In the genomic region with DNA sequence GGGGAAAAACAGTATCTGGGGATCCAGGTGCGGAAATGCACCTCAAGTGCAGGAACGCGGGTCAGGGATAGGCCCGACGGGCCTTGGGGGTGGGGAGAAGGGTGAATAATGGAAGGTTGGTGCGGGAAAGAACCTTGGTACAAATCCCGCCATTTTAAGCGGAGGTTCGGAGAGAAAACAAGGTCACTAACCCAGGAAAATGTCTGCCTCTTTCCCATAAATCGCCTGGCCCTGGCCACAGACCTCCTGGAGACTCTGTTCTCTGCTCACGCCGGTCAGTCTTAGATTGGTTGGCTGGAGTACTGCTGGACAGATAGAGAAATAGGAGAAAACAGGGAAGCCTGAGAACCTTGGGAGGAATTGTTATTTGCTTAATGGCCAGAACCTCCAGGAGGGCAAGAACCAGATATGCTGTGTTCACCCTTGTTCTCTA, we compare ENCODE assay signal across 8 cellular contexts. TPM values are rescaled to one million over a fixed set of nuclear protein-coding genes. Genes with fewer than 3 reads are reported as not detected.
DNase-seq lines count a peak whose midpoint lies in the region; ATAC-seq, FAIRE-seq and TF ChIP-seq lines count a peak whose summit lies in the region.

No MANE protein-coding gene starts in this region.

- H3K4me3 ChIP-seq in BE2C (ENCODE audit: low read depth, low read length), result peak overlapping the region; percentile 54
- peak overlapping the region; percentile 94; the same call in 1 of the 2 replicates for H3K4me3 ChIP-seq in Karpas-422 (ENCODE audit: low read length)
- peak overlapping the region; percentile 66; the same call in 1 of the 2 replicates for H3K4me3 ChIP-seq in GM12878
- H3K4me3 ChIP-seq in HepG2 (replicated peaks in 1 of 3; ENCODE audit: insufficient read depth in 1 of 3, low read depth in 2 of 3, low read length in 3 of 3), result peak overlapping the region in 1 of 3 experiments; percentile 90; a peak in 1 of 6 replicates
- H3K4me3 ChIP-seq in thymus (ENCODE audit: low read length), result peak overlapping the region; percentile 81

- H3K9me3 ChIP-seq in BE2C (no peaks in the 10 kb centered on the region), Karpas-422 (ENCODE audit: low read length) (no peaks in the 10 kb centered on the region), GM12878 (replicated peaks; ENCODE audit: control insufficient read depth, insufficient read depth, low read length) (no peaks in the 10 kb centered on the region), HepG2 (ENCODE audit: low read length) (no peaks in the 10 kb centered on the region), thymus (ENCODE audit: control insufficient read depth) (no peaks in the 10 kb centered on the region)

- WGBS in GM12878 (ENCODE audit: insufficient coverage, insufficient replicate concordance, low lambda C conversion rate, missing lambda C conversion rate), result 96% methylated on average over 11 of the region's 12 CpGs
- 99% methylated on average over 12 of the region's 12 CpGs for WGBS in HepG2 (ENCODE audit: low lambda C conversion rate)
- 86% methylated on average over 12 of the region's 12 CpGs for WGBS in thymus

- in situ Hi-C loops in GM12878 (cut with MboI), result loop anchor here (10.0 kb wide), 1 partner anchor 651 kb away; a partner anchor contains a TSS
- in situ Hi-C loops in HepG2 (cut with HindIII; ENCODE audit: extremely low pct_ligation_motif_present, low pct_unique_long_range_greater_than_20kb), result loop anchor here (25.0 kb wide), 1 partner anchor 644 kb away; a partner anchor contains a TSS

- H3K4me2 ChIP-seq in Karpas-422 (ENCODE audit: low read depth, low read length, poor library complexity, severe bottlenecking) (peak overlapping the region; percentile 76), GM12878 (ENCODE audit: control insufficient read depth, insufficient read depth) (peak overlapping the region; percentile 90), HepG2 (ENCODE audit: low read depth, low read length) (no peak overlapping the region)

- TF ChIP-seq POLR2A in GM12878 (IDR thresholded peaks at IDR 0.05; ENCODE audit: low read depth, low read length), result no peak
- no peak for TF ChIP-seq POLR2A in HepG2 (IDR thresholded peaks at IDR 0.05; ENCODE audit: insufficient read depth in 1 of 2, low read depth in 2 of 2, low read length in 2 of 2)

- H3K27ac ChIP-seq in Karpas-422 (ENCODE audit: low read length) (no peak overlapping the region), GM12878 (ENCODE audit: control insufficient read depth, insufficient read depth) (peak overlapping the region; percentile 95), HepG2 (ENCODE audit: extremely low read length, insufficient read depth, low read length) (peak overlapping the region; percentile 85), thymus (ENCODE audit: low read depth) (peak overlapping the region; percentile 95)

- H2AFZ ChIP-seq in Karpas-422 (ENCODE audit: low read length) (no peak overlapping the region), GM12878 (ENCODE audit: control insufficient read depth, low read depth, low read length) (peak overlapping the region; percentile 97; the same call in 1 of the 2 replicates), HepG2 (ENCODE audit: low read length) (no peak overlapping the region)

- SMC1A ChIA-PET in GM12878 (lab: Charles Lee; ENCODE audit: uncharacterized antibody, unreplicated experiment), result interaction anchor here (0.8 to 1.5 kb wide), 6 partner anchors 11 to 25 kb away, joined by 3 to 6 read pairs (median 4); no protein-coding TSS in a partner anchor

- no peak for FAIRE-seq in GM12878 (lab: Jason Lieb, UNC)
- no peak for FAIRE-seq in HepG2 (lab: Jason Lieb, UNC)

- no peak for ATAC-seq in GM12878
- ATAC-seq in HepG2, result no peak
- ATAC-seq in GM18519 (IDR thresholded peaks at IDR 0.05; ENCODE audit: low FRiP score, unreplicated experiment), result no peak

- POLR2A ChIA-PET in GM12878 (lab: Charles Lee), result interaction anchor here (0.9 to 2.6 kb wide), 3 partner anchors 16 to 27 kb away, joined by 3 to 15 read pairs (median 3); no protein-coding TSS in a partner anchor
- POLR2A ChIA-PET in HepG2 (lab: Yijun Ruan, JAX), result interaction anchor here (0.6 to 4.8 kb wide), 7 partner anchors 8 to 85 kb away, joined by 3 to 36 read pairs (median 4); a partner anchor contains a TSS

- TF ChIP-seq CTCF in BE2C (IDR thresholded peaks at IDR 0.05; ENCODE audit: low read depth, low read length) (no peak), GM12878 (IDR thresholded peaks at IDR 0.05 in 2 of 3, conservative IDR thresholded peaks at IDR 0.05 in 1 of 3; ENCODE audit: control insufficient read depth in 2 of 3, extremely low read depth in 1 of 3, insufficient read depth in 1 of 3, low read depth in 3 of 3, low read length in 3 of 3) (no peak), HepG2 (CRISPR knock-in tag; IDR thresholded peaks at IDR 0.05) (no peak)

- no peak for TF ChIP-seq EP300 in GM12878 (IDR thresholded peaks at IDR 0.05; ENCODE audit: borderline replicate concordance in 1 of 2, control insufficient read depth in 1 of 2, low read depth in 2 of 2, low read length in 2 of 2)
- TF ChIP-seq EP300 in HepG2 (IDR thresholded peaks at IDR 0.05; ENCODE audit: low read depth in 2 of 2, low read length in 2 of 2), result no peak
- no peak for TF ChIP-seq EP300 in HepG2 (CRISPR knock-in tag; IDR thresholded peaks at IDR 0.05; ENCODE audit: borderline replicate concordance)

- CTCF ChIA-PET in GM12878 (lab: Yijun Ruan, JAX), result interaction anchor here (0.9 to 1.0 kb wide), 2 partner anchors 8 to 20 kb away, joined by 3 read pairs; no protein-coding TSS in a partner anchor
- CTCF ChIA-PET in HepG2 (lab: Yijun Ruan, JAX; ENCODE audit: low intra/inter-chr PET ratio, low total read pairs), result no interaction called here

- intact Hi-C loops in GM12878 (cut with micrococcal nuclease; ENCODE audit: unreplicated experiment) (loop anchor here (10.0 kb wide), 2 partner anchors 119 to 1491 kb away; a partner anchor contains a TSS), HepG2 (cut with micrococcal nuclease; ENCODE audit: unreplicated experiment) (loop anchor here (10.0 kb wide), 1 partner anchor 651 kb away; a partner anchor contains a TSS)

- no peaks in the 10 kb centered on the region for H3K9me2 ChIP-seq in Karpas-422 (replicated peaks; ENCODE audit: insufficient read depth, low read length)

- TF ChIP-seq RAD21 in GM12878 (IDR thresholded peaks at IDR 0.05; ENCODE audit: insufficient read depth, low read depth, low read length), result no peak
- no peak for TF ChIP-seq RAD21 in HepG2 (CRISPR knock-in tag; IDR thresholded peaks at IDR 0.05)

- H4K20me1 ChIP-seq in Karpas-422 (ENCODE audit: insufficient read depth, low read depth, low read length) (no peaks in the 10 kb centered on the region), GM12878 (ENCODE audit: control insufficient read depth, insufficient read depth) (no peaks in the 10 kb centered on the region), HepG2 (ENCODE audit: insufficient read depth, low read length) (no peaks in the 10 kb centered on the region)

- RAD21 ChIA-PET in GM12878 (lab: Charles Lee; ENCODE audit: unreplicated experiment), result interaction anchor here (3.3 kb wide), 1 partner anchor 19 kb away, joined by 13 read pairs; no protein-coding TSS in a partner anchor

- peaks cover 37% of the 10 kb centered on the region for H3K79me2 ChIP-seq in Karpas-422 (ENCODE audit: low read length)
- peaks cover 40% of the 10 kb centered on the region for H3K79me2 ChIP-seq in GM12878 (ENCODE audit: control insufficient read depth, insufficient read depth, low read length)
- H3K79me2 ChIP-seq in HepG2 (ENCODE audit: insufficient read depth, low read length), result peaks cover 36% of the 10 kb centered on the region

- no TSS peak for BruUV-seq in GM12878 (replicated peaks; lab: Mats Ljungman, UMichigan)
- BruUV-seq in HepG2 (replicated peaks; lab: Mats Ljungman, UMichigan), result no TSS peak

- H3K36me3 ChIP-seq in BE2C (no peaks in the 10 kb centered on the region), Karpas-422 (ENCODE audit: insufficient read depth, low read length) (no peaks in the 10 kb centered on the region), GM12878 (ENCODE audit: control insufficient read depth in 2 of 2, insufficient read depth in 2 of 2, low read length in 1 of 2) (no peaks in the 10 kb centered on the region), HepG2 (replicated peaks in 1 of 2; ENCODE audit: control insufficient read depth in 1 of 2, insufficient read depth in 2 of 2, low read length in 2 of 2) (no peaks in the 10 kb centered on the region), thymus (ENCODE audit: control insufficient read depth, insufficient read depth) (no peaks in the 10 kb centered on the region)

- DNase-seq in BE2C, result no peak
- DNase-seq in Karpas-422, result no peak
- no peak for DNase-seq in GM12878 (ENCODE audit: low read depth, low spot score)
- no peak for DNase-seq in HepG2 (ENCODE audit: low spot score)
- DNase-seq in mesenteric fat pad (ENCODE audit: low spot score), result no peak
- no peak for DNase-seq in HCEC 1CT

- peaks cover 5% of the 10 kb centered on the region for H3K4me1 ChIP-seq in BE2C
- peaks cover 36% of the 10 kb centered on the region for H3K4me1 ChIP-seq in Karpas-422 (ENCODE audit: low read length)
- peaks cover 14% of the 10 kb centered on the region for H3K4me1 ChIP-seq in GM12878 (ENCODE audit: control insufficient read depth, insufficient read depth, low read length)
- peaks cover 44% of the 10 kb centered on the region for H3K4me1 ChIP-seq in HepG2 (ENCODE audit: insufficient read depth, low read length)
- peaks cover 15% of the 10 kb centered on the region for H3K4me1 ChIP-seq in thymus (ENCODE audit: control insufficient read depth, insufficient read depth, low read length)

- H3K9ac ChIP-seq in Karpas-422 (ENCODE audit: low read length) (peak overlapping the region; percentile 80), GM12878 (ENCODE audit: control insufficient read depth, insufficient read depth, low read length) (peak overlapping the region; percentile 89), HepG2 (ENCODE audit: insufficient read depth, low read depth, low read length) (peak overlapping the region; percentile 87)

- H3K27me3 ChIP-seq in BE2C, result no peaks in the 10 kb centered on the region
- no peaks in the 10 kb centered on the region for H3K27me3 ChIP-seq in Karpas-422 (ENCODE audit: low read length)
- no peaks in the 10 kb centered on the region for H3K27me3 ChIP-seq in GM12878 (replicated peaks in 1 of 2; ENCODE audit: control insufficient read depth in 2 of 2, insufficient read depth in 2 of 2, low read length in 1 of 2)
- no peaks in the 10 kb centered on the region; a peak in 1 of 5 replicates for H3K27me3 ChIP-seq in HepG2 (ENCODE audit: control insufficient read depth in 1 of 2, insufficient read depth in 2 of 2, low read length in 2 of 2)
- H3K27me3 ChIP-seq in thymus (ENCODE audit: control insufficient read depth, insufficient read depth), result no peaks in the 10 kb centered on the region

RNA-seq across cellular contexts. Expression of a gene that starts 0.9 kb away (rescaled TPM):
- 16.9 TPM for polyA plus RNA-seq in BE2C (2012; ENCODE audit: insufficient read depth, insufficient read length, low read depth)
- 35.6 and 78.2 TPM in 2 replicates for total RNA-seq in Karpas-422 (2014; rRNA removed; shearing (Covaris generic); ENCODE audit: low replicate concordance)
- total RNA-seq in GM12878 (2013; cell fraction: nucleolus; rRNA removed), result 85.8 and 87.6 TPM in 2 replicates
- total RNA-seq in GM12878 (2014; rRNA removed) (39.5 and 42.5 TPM in 2 replicates), GM12878 (2014; rRNA removed; fragmentation: Illumina TruSeq; extraction: Trizol) (34.7 and 36.7 TPM in 2 replicates), GM12878 (2021) (30.7 and 31.9 TPM in 2 replicates), HepG2 (2016; rRNA removed; fragmentation: Illumina TruSeq; extraction: Trizol) (45.3 and 53.4 TPM in 2 replicates), mesenteric fat pad (124 TPM)
- polyA plus RNA-seq in GM12878 (2011; ENCODE audit: low read depth), result 16.1 TPM
- polyA plus RNA-seq in GM12878 (2011; rRNA removed) (46.2 and 69.1 TPM in 2 replicates), GM12878 (2014; fragmentation: Illumina TruSeq; extraction: Trizol) (25.1 and 36.0 TPM in 2 replicates), GM12878 (2014; fragmentation: Nextera tagmentation; extraction: Ambion mirVana) (10 to 100 TPM; 10.1 to 12.3 TPM), GM12878 (2014; rRNA removed) (23.8 and 32.3 TPM in 2 replicates), GM12878 (2016; fragmentation: Nextera tagmentation; extraction: Ambion mirVana) (10 to 100 TPM; 42.2 to 44.5 TPM), HepG2 (2011; rRNA removed) (17.4 TPM in 2 replicates), thymus (72.6 TPM)
- 16.0 and 16.8 TPM in 2 replicates for polyA plus RNA-seq in GM12878 (2011; cell fraction: cytosol; rRNA removed)
- 25.3 and 25.8 TPM in 2 replicates for polyA plus RNA-seq in GM12878 (2011; cell fraction: nucleus; rRNA removed)
- 19.4 and 23.9 TPM in 2 replicates for polyA plus RNA-seq in GM12878 (2012)
- polyA minus RNA-seq in GM12878 (2011; rRNA and poly(A)+ RNA removed), result 42.7 and 60.0 TPM in 2 replicates
- 17.5 and 18.0 TPM in 2 replicates for polyA minus RNA-seq in GM12878 (2011; cell fraction: cytosol; rRNA and poly(A)+ RNA removed)
- polyA minus RNA-seq in GM12878 (2011; cell fraction: nucleus; rRNA and poly(A)+ RNA removed), result 54.8 and 81.6 TPM in 2 replicates
- total RNA-seq in HepG2 (2016; cell fraction: cytosol; rRNA removed; fragmentation: Illumina TruSeq; extraction: Trizol; ENCODE audit: low read depth), result 63.0 and 88.0 TPM in 2 replicates
- 47.1 and 56.1 TPM in 2 replicates for total RNA-seq in HepG2 (2016; cell fraction: insoluble cytoplasmic fraction; rRNA removed; fragmentation: Illumina TruSeq; extraction: Trizol)
- 73.4 and 79.1 TPM in 2 replicates for total RNA-seq in HepG2 (2016; cell fraction: membrane; rRNA removed; fragmentation: Illumina TruSeq; extraction: Trizol)
- 47.7 and 52.7 TPM in 2 replicates for total RNA-seq in HepG2 (2016; cell fraction: nucleus; rRNA removed; fragmentation: Illumina TruSeq; extraction: Trizol)
- polyA plus RNA-seq in HepG2 (2011; cell fraction: cytosol; rRNA removed), result 7.7 and 12.9 TPM in 2 replicates
- polyA plus RNA-seq in HepG2 (2011; cell fraction: nucleus; rRNA removed), result 9.5 and 10.5 TPM in 2 replicates
- polyA plus RNA-seq in HepG2 (2012), result 13.5 and 18.2 TPM in 2 replicates
- polyA plus RNA-seq in HepG2 (2016; cell fraction: cytosol; fragmentation: Illumina TruSeq; extraction: Trizol; ENCODE audit: low read depth), result 78.1 and 98.5 TPM in 2 replicates
- polyA plus RNA-seq in HepG2 (2016; cell fraction: insoluble cytoplasmic fraction; fragmentation: Illumina TruSeq; extraction: Trizol; ENCODE audit: low read depth), result 41.7 and 43.3 TPM in 2 replicates
- 55.3 and 67.3 TPM in 2 replicates for polyA plus RNA-seq in HepG2 (2016; cell fraction: membrane; fragmentation: Illumina TruSeq; extraction: Trizol; ENCODE audit: low read depth)
- polyA plus RNA-seq in HepG2 (2016; cell fraction: nucleus; fragmentation: Illumina TruSeq; extraction: Trizol; ENCODE audit: insufficient read depth, low read depth), result 34.6 and 35.2 TPM in 2 replicates
- polyA minus RNA-seq in HepG2 (2011; rRNA and poly(A)+ RNA removed; ENCODE audit: low replicate concordance), result 21.9 and 32.7 TPM in 2 replicates
- 17.7 and 18.2 TPM in 2 replicates for polyA minus RNA-seq in HepG2 (2011; cell fraction: cytosol; rRNA and poly(A)+ RNA removed)
- 93.9 and 97.2 TPM in 2 replicates for polyA minus RNA-seq in HepG2 (2011; cell fraction: nucleus; rRNA and poly(A)+ RNA removed)

RNA-seq across cellular contexts. Expression of a gene that starts 25.6 kb away (rescaled TPM):
- 31.5 TPM for polyA plus RNA-seq in BE2C (2012; ENCODE audit: insufficient read depth, insufficient read length, low read depth)
- 15.1 and 18.3 TPM in 2 replicates for total RNA-seq in Karpas-422 (2014; rRNA removed; shearing (Covaris generic); ENCODE audit: low replicate concordance)
- total RNA-seq in GM12878 (2013; cell fraction: nucleolus; rRNA removed), result 17.9 and 19.0 TPM in 2 replicates
- 13.8 and 19.7 TPM in 2 replicates for total RNA-seq in GM12878 (2014; rRNA removed)
- 21.2 and 26.6 TPM in 2 replicates for total RNA-seq in GM12878 (2014; rRNA removed; fragmentation: Illumina TruSeq; extraction: Trizol)
- total RNA-seq in GM12878 (2021), result 14.9 and 15.9 TPM in 2 replicates
- 12.7 TPM for polyA plus RNA-seq in GM12878 (2011; ENCODE audit: low read depth)
- polyA plus RNA-seq in GM12878 (2011; rRNA removed), result 14.2 and 20.3 TPM in 2 replicates
- 6.2 and 8.0 TPM in 2 replicates for polyA plus RNA-seq in GM12878 (2011; cell fraction: cytosol; rRNA removed)
- polyA plus RNA-seq in GM12878 (2011; cell fraction: nucleus; rRNA removed), result 15.3 and 20.2 TPM in 2 replicates
- 18.3 and 23.1 TPM in 2 replicates for polyA plus RNA-seq in GM12878 (2012)
- 36.4 and 37.1 TPM in 2 replicates for polyA plus RNA-seq in GM12878 (2014; fragmentation: Illumina TruSeq; extraction: Trizol)
- 10 to 100 TPM; 24.4 to 27.0 TPM for polyA plus RNA-seq in GM12878 (2014; fragmentation: Nextera tagmentation; extraction: Ambion mirVana)
- polyA plus RNA-seq in GM12878 (2014; rRNA removed), result 20.1 and 22.1 TPM in 2 replicates
- 10 to 100 TPM; 42.2 to 48.5 TPM for polyA plus RNA-seq in GM12878 (2016; fragmentation: Nextera tagmentation; extraction: Ambion mirVana)
- polyA minus RNA-seq in GM12878 (2011; rRNA and poly(A)+ RNA removed), result 4.0 and 8.6 TPM in 2 replicates
- 3.6 and 5.2 TPM in 2 replicates for polyA minus RNA-seq in GM12878 (2011; cell fraction: cytosol; rRNA and poly(A)+ RNA removed)
- 10.8 and 16.6 TPM in 2 replicates for polyA minus RNA-seq in GM12878 (2011; cell fraction: nucleus; rRNA and poly(A)+ RNA removed)
- 41.8 and 48.4 TPM in 2 replicates for total RNA-seq in HepG2 (2016; rRNA removed; fragmentation: Illumina TruSeq; extraction: Trizol)
- total RNA-seq in HepG2 (2016; cell fraction: cytosol; rRNA removed; fragmentation: Illumina TruSeq; extraction: Trizol; ENCODE audit: low read depth), result 187 and 205 TPM in 2 replicates
- total RNA-seq in HepG2 (2016; cell fraction: insoluble cytoplasmic fraction; rRNA removed; fragmentation: Illumina TruSeq; extraction: Trizol), result 40.1 and 43.4 TPM in 2 replicates
- 125 and 136 TPM in 2 replicates for total RNA-seq in HepG2 (2016; cell fraction: membrane; rRNA removed; fragmentation: Illumina TruSeq; extraction: Trizol)
- total RNA-seq in HepG2 (2016; cell fraction: nucleus; rRNA removed; fragmentation: Illumina TruSeq; extraction: Trizol), result 24.8 and 29.3 TPM in 2 replicates
- 24.4 and 25.6 TPM in 2 replicates for polyA plus RNA-seq in HepG2 (2011; rRNA removed)
- 17.3 and 24.8 TPM in 2 replicates for polyA plus RNA-seq in HepG2 (2011; cell fraction: cytosol; rRNA removed)
- polyA plus RNA-seq in HepG2 (2011; cell fraction: nucleus; rRNA removed), result 12.5 and 18.9 TPM in 2 replicates
- polyA plus RNA-seq in HepG2 (2012), result 37.2 and 53.0 TPM in 2 replicates
- 277 and 328 TPM in 2 replicates for polyA plus RNA-seq in HepG2 (2016; cell fraction: cytosol; fragmentation: Illumina TruSeq; extraction: Trizol; ENCODE audit: low read depth)
- 44.1 and 47.5 TPM in 2 replicates for polyA plus RNA-seq in HepG2 (2016; cell fraction: insoluble cytoplasmic fraction; fragmentation: Illumina TruSeq; extraction: Trizol; ENCODE audit: low read depth)
- polyA plus RNA-seq in HepG2 (2016; cell fraction: membrane; fragmentation: Illumina TruSeq; extraction: Trizol; ENCODE audit: low read depth), result 136 and 146 TPM in 2 replicates
- 41.1 and 41.9 TPM in 2 replicates for polyA plus RNA-seq in HepG2 (2016; cell fraction: nucleus; fragmentation: Illumina TruSeq; extraction: Trizol; ENCODE audit: insufficient read depth, low read depth)
- 1.9 and 3.1 TPM in 2 replicates for polyA minus RNA-seq in HepG2 (2011; rRNA and poly(A)+ RNA removed; ENCODE audit: low replicate concordance)
- polyA minus RNA-seq in HepG2 (2011; cell fraction: cytosol; rRNA and poly(A)+ RNA removed), result 10.3 and 11.5 TPM in 2 replicates
- polyA minus RNA-seq in HepG2 (2011; cell fraction: nucleus; rRNA and poly(A)+ RNA removed), result 17.9 and 23.9 TPM in 2 replicates
- 74.4 TPM for polyA plus RNA-seq in thymus
- total RNA-seq in mesenteric fat pad, result 32.9 TPM

RNA-seq across cellular contexts. Expression of a gene that starts 46.8 kb away (rescaled TPM):
- not detected for polyA plus RNA-seq in BE2C (2012; ENCODE audit: insufficient read depth, insufficient read length, low read depth)
- total RNA-seq in Karpas-422 (2014; rRNA removed; shearing (Covaris generic); ENCODE audit: low replicate concordance), result not detected in 2 replicates
- not detected in 2 replicates for total RNA-seq in GM12878 (2013; cell fraction: nucleolus; rRNA removed)
- 0.11 TPM in 1 of 2 replicates, not detected in the other for total RNA-seq in GM12878 (2014; rRNA removed)
- total RNA-seq in GM12878 (2014; rRNA removed; fragmentation: Illumina TruSeq; extraction: Trizol), result 0.31 TPM in 1 of 2 replicates, not detected in the other
- 0.31 and 0.32 TPM in 2 replicates for total RNA-seq in GM12878 (2021)
- polyA plus RNA-seq in GM12878 (2011; ENCODE audit: low read depth), result not detected
- 0.04 TPM in 1 of 2 replicates, not detected in the other for polyA plus RNA-seq in GM12878 (2011; rRNA removed)
- 0.03 and 0.07 TPM in 2 replicates for polyA plus RNA-seq in GM12878 (2011; cell fraction: cytosol; rRNA removed)
- polyA plus RNA-seq in GM12878 (2011; cell fraction: nucleus; rRNA removed), result not detected in 2 replicates
- polyA plus RNA-seq in GM12878 (2012), result 0.07 TPM in 1 of 2 replicates, not detected in the other
- 0.25 TPM in 1 of 2 replicates, not detected in the other for polyA plus RNA-seq in GM12878 (2014; fragmentation: Illumina TruSeq; extraction: Trizol)
- under 1 TPM; 0.09 to 0.10 TPM for polyA plus RNA-seq in GM12878 (2014; fragmentation: Nextera tagmentation; extraction: Ambion mirVana)
- 0.08 TPM in 1 of 2 replicates, not detected in the other for polyA plus RNA-seq in GM12878 (2014; rRNA removed)
- polyA plus RNA-seq in GM12878 (2016; fragmentation: Nextera tagmentation; extraction: Ambion mirVana), result under 1 TPM; 0.11 to 0.42 TPM
- polyA minus RNA-seq in GM12878 (2011; rRNA and poly(A)+ RNA removed), result not detected in 2 replicates
- polyA minus RNA-seq in GM12878 (2011; cell fraction: cytosol; rRNA and poly(A)+ RNA removed), result not detected in 2 replicates
- not detected in 2 replicates for polyA minus RNA-seq in GM12878 (2011; cell fraction: nucleus; rRNA and poly(A)+ RNA removed)
- total RNA-seq in HepG2 (2016; rRNA removed; fragmentation: Illumina TruSeq; extraction: Trizol), result 0.22 and 0.49 TPM in 2 replicates
- 0.30 and 0.62 TPM in 2 replicates for total RNA-seq in HepG2 (2016; cell fraction: cytosol; rRNA removed; fragmentation: Illumina TruSeq; extraction: Trizol; ENCODE audit: low read depth)
- total RNA-seq in HepG2 (2016; cell fraction: insoluble cytoplasmic fraction; rRNA removed; fragmentation: Illumina TruSeq; extraction: Trizol), result 0.12 and 0.26 TPM in 2 replicates
- 0.53 and 0.83 TPM in 2 replicates for total RNA-seq in HepG2 (2016; cell fraction: membrane; rRNA removed; fragmentation: Illumina TruSeq; extraction: Trizol)
- total RNA-seq in HepG2 (2016; cell fraction: nucleus; rRNA removed; fragmentation: Illumina TruSeq; extraction: Trizol), result not detected in 2 replicates
- polyA plus RNA-seq in HepG2 (2011; rRNA removed), result 0.09 and 0.10 TPM in 2 replicates
- polyA plus RNA-seq in HepG2 (2011; cell fraction: cytosol; rRNA removed), result 0.15 and 0.23 TPM in 2 replicates
- polyA plus RNA-seq in HepG2 (2011; cell fraction: nucleus; rRNA removed), result not detected in 2 replicates
- polyA plus RNA-seq in HepG2 (2012), result 0.16 and 0.30 TPM in 2 replicates
- polyA plus RNA-seq in HepG2 (2016; cell fraction: cytosol; fragmentation: Illumina TruSeq; extraction: Trizol; ENCODE audit: low read depth), result 0.53 and 0.61 TPM in 2 replicates
- 0.44 TPM in 1 of 2 replicates, not detected in the other for polyA plus RNA-seq in HepG2 (2016; cell fraction: insoluble cytoplasmic fraction; fragmentation: Illumina TruSeq; extraction: Trizol; ENCODE audit: low read depth)
- 0.40 and 0.46 TPM in 2 replicates for polyA plus RNA-seq in HepG2 (2016; cell fraction: membrane; fragmentation: Illumina TruSeq; extraction: Trizol; ENCODE audit: low read depth)
- polyA plus RNA-seq in HepG2 (2016; cell fraction: nucleus; fragmentation: Illumina TruSeq; extraction: Trizol; ENCODE audit: insufficient read depth, low read depth), result 0.23 TPM in 1 of 2 replicates, not detected in the other
- polyA minus RNA-seq in HepG2 (2011; rRNA and poly(A)+ RNA removed; ENCODE audit: low replicate concordance), result not detected in 2 replicates
- polyA minus RNA-seq in HepG2 (2011; cell fraction: cytosol; rRNA and poly(A)+ RNA removed), result not detected in 2 replicates
- 0.26 and 0.37 TPM in 2 replicates for polyA minus RNA-seq in HepG2 (2011; cell fraction: nucleus; rRNA and poly(A)+ RNA removed)
- 2.9 TPM for polyA plus RNA-seq in thymus
- 21.8 TPM for total RNA-seq in mesenteric fat pad

Comparison
In these comparisons a context has a peak if more than half of its experiments do, and no peak if none do; other contexts are left out.
1. RNA of a gene that starts 46.8 kb away (total RNA-seq): 21.8 TPM in mesenteric fat pad (single experiment); 0.12 to 0.83 TPM in HepG2, 0.11 to 0.32 TPM in GM12878 and not detected in Karpas-422; every median in the first group is over 10 times any median in the second.
2. Peak in every context shown above with its lines, with median percentiles within 50 percentile points of each other: H3K9ac ChIP-seq.